In the genomic region with DNA sequence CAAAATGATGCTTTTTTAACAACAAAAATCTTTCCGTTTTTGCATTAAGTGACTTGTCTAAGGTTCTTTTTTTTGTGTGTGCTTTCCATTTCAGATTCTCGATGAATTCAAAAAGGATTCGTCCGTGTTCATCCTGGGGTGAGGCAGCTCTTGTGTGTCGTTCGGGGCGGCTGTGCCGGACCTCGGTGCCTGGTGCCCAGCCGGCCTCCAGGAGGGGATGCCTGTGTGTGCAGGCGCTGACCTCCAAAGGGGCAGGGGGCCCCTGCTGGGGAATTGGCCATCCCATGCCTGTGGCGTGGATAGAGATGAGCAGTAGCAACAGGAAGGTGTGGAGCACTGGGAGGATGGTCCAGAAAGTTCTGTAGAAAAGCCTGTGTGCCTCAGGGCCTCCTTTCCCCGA, we compare ENCODE assay signal across 33 cellular contexts.
"Had no signal": no experiment of that assay in that cellular context is flagged by ENCODE, and none has a peak within 500 bp of the region (broad histone marks: within the 10 kb centered on the region; RNA-seq: fewer than 3 reads in every experiment).

No MANE protein-coding gene starts in this region.

- H3K9me3 ChIP-seq: ascending aorta had no signal

- H3K27ac Mint-ChIP-seq: activated B cell treated with CpG ODN at 0.5 μM for 24 hours; activated CD4-positive, alpha-beta memory T cell treated with anti-CD3 and anti-CD28 coated beads, Interleukin-2, amount 10 ng/mL, durations not matched to agents 7 days and 5 days; activated CD4-positive, alpha-beta T cell treated with anti-CD3 and anti-CD28 coated beads, Interleukin-2, amount 10 ng/mL, durations not matched to agents 24 days and 14 days; activated CD8-positive, alpha-beta memory T cell treated with anti-CD3 and anti-CD28 coated beads, Interleukin-2, amount 10 ng/mL, durations not matched to agents 7 days and 5 days; activated CD8-positive, alpha-beta T cell treated with anti-CD3 and anti-CD28 coated beads, Interleukin-2, amount 10 ng/mL, durations not matched to agents 7 days and 5 days; activated naive CD4-positive, alpha-beta T cell treated with anti-CD3 and anti-CD28 coated beads, Interleukin-2, amount 10 ng/mL, durations not matched to agents 7 days and 5 days; activated naive CD4-positive, alpha-beta T cell treated with anti-CD3 and anti-CD28 coated beads, Interleukin-2, amount 50 U/mL, for 24 hours; activated naive CD8-positive, alpha-beta T cell; activated naive CD8-positive, alpha-beta T cell treated with anti-CD3 and anti-CD28 coated beads, Interleukin-2, amount 10 ng/mL, durations not matched to agents 7 days and 5 days; activated naive CD8-positive, alpha-beta T cell treated with anti-CD3 and anti-CD28 coated beads, Interleukin-2, amount 50 U/mL, for 24 hours; activated T-cell treated with anti-CD3 and anti-CD28 coated beads, Interleukin-2, amount 50 U/mL, for 24 hours; activated T-helper 2 cell treated with anti-CD3 and anti-CD28 coated beads, Interferon-gamma antibody, Interleukin-2, Interleukin-4, amounts not matched to agents 10 μg/mL and 5 μg/mL and 100 μg/mL, durations not matched to agents 14 hours and 24 hours and 36 hours; brain; T-helper 2 cell treated with Interferon-gamma antibody and Interleukin-4, amounts not matched to agents 5 μg/mL and 100 μg/mL, for 36 hours had no signal

- H3K4me3 Mint-ChIP-seq: activated B cell treated with CpG ODN at 0.5 μM for 24 hours; activated CD4-positive, alpha-beta memory T cell treated with anti-CD3 and anti-CD28 coated beads, Interleukin-2, amount 10 ng/mL, durations not matched to agents 7 days and 5 days; activated CD4-positive, alpha-beta T cell treated with anti-CD3 and anti-CD28 coated beads, Interleukin-2, amount 10 ng/mL, durations not matched to agents 24 days and 14 days; activated CD8-positive, alpha-beta memory T cell treated with anti-CD3 and anti-CD28 coated beads, Interleukin-2, amount 10 ng/mL, durations not matched to agents 7 days and 5 days; activated CD8-positive, alpha-beta T cell treated with anti-CD3 and anti-CD28 coated beads, Interleukin-2, amount 10 ng/mL, durations not matched to agents 7 days and 5 days; activated naive CD4-positive, alpha-beta T cell treated with anti-CD3 and anti-CD28 coated beads, Interleukin-2, amount 10 ng/mL, durations not matched to agents 7 days and 5 days; activated naive CD4-positive, alpha-beta T cell treated with anti-CD3 and anti-CD28 coated beads, Interleukin-2, amount 50 U/mL, for 24 hours; activated naive CD8-positive, alpha-beta T cell; activated naive CD8-positive, alpha-beta T cell treated with anti-CD3 and anti-CD28 coated beads, Interleukin-2, amount 10 ng/mL, durations not matched to agents 7 days and 5 days; activated naive CD8-positive, alpha-beta T cell treated with anti-CD3 and anti-CD28 coated beads, Interleukin-2, amount 50 U/mL, for 24 hours; activated T-cell treated with anti-CD3 and anti-CD28 coated beads, Interleukin-2, amount 50 U/mL, for 24 hours; brain; central memory CD8-positive, alpha-beta T cell; T-helper 2 cell treated with Interferon-gamma antibody and Interleukin-4, amounts not matched to agents 5 μg/mL and 100 μg/mL, for 36 hours had no signal

- ATAC-seq: activated CD8-positive, alpha-beta memory T cell treated with anti-CD3 and anti-CD28 coated beads, Interleukin-2, amount 10 ng/mL, durations not matched to agents 7 days and 5 days; activated CD8-positive, alpha-beta T cell treated with anti-CD3 and anti-CD28 coated beads, Interleukin-2, amount 10 ng/mL, durations not matched to agents 7 days and 5 days; activated naive CD8-positive, alpha-beta T cell treated with anti-CD3 and anti-CD28 coated beads, Interleukin-2, amount 50 U/mL, for 24 hours had no signal

- H3K4me1 ChIP-seq: ascending aorta had no signal

- H3K27me3 ChIP-seq: ascending aorta, cardiac muscle cell had no signal

- H3K4me3 ChIP-seq: ascending aorta, cardiac muscle cell had no signal

- H3K27ac ChIP-seq: ascending aorta, cardiac muscle cell, VCaP had no signal

- H3K4me1 Mint-ChIP-seq: activated CD4-positive, alpha-beta memory T cell treated with anti-CD3 and anti-CD28 coated beads, Interleukin-2, amount 10 ng/mL, durations not matched to agents 7 days and 5 days; activated CD4-positive, alpha-beta T cell treated with anti-CD3 and anti-CD28 coated beads, Interleukin-2, amount 10 ng/mL, durations not matched to agents 24 days and 14 days; activated CD8-positive, alpha-beta memory T cell treated with anti-CD3 and anti-CD28 coated beads, Interleukin-2, amount 10 ng/mL, durations not matched to agents 7 days and 5 days; activated naive CD4-positive, alpha-beta T cell treated with anti-CD3 and anti-CD28 coated beads, Interleukin-2, amount 10 ng/mL, durations not matched to agents 7 days and 5 days; activated naive CD4-positive, alpha-beta T cell treated with anti-CD3 and anti-CD28 coated beads, Interleukin-2, amount 50 U/mL, for 24 hours; activated naive CD8-positive, alpha-beta T cell treated with anti-CD3 and anti-CD28 coated beads, Interleukin-2, amount 10 ng/mL, durations not matched to agents 7 days and 5 days; activated naive CD8-positive, alpha-beta T cell treated with anti-CD3 and anti-CD28 coated beads, Interleukin-2, amount 50 U/mL, for 24 hours had no signal

- H3K36me3 ChIP-seq: ascending aorta, cardiac muscle cell had no signal

- H3K27me3 Mint-ChIP-seq: activated B cell treated with CpG ODN at 0.5 μM for 24 hours; activated CD4-positive, alpha-beta memory T cell treated with anti-CD3 and anti-CD28 coated beads, Interleukin-2, amount 10 ng/mL, durations not matched to agents 7 days and 5 days; activated CD4-positive, alpha-beta T cell treated with anti-CD3 and anti-CD28 coated beads, Interleukin-2, amount 10 ng/mL, durations not matched to agents 24 days and 14 days; activated CD8-positive, alpha-beta memory T cell treated with anti-CD3 and anti-CD28 coated beads, Interleukin-2, amount 10 ng/mL, durations not matched to agents 7 days and 5 days; activated naive CD4-positive, alpha-beta T cell treated with anti-CD3 and anti-CD28 coated beads, Interleukin-2, amount 10 ng/mL, durations not matched to agents 7 days and 5 days; activated naive CD8-positive, alpha-beta T cell treated with anti-CD3 and anti-CD28 coated beads, Interleukin-2, amount 10 ng/mL, durations not matched to agents 7 days and 5 days; activated naive CD8-positive, alpha-beta T cell treated with anti-CD3 and anti-CD28 coated beads, Interleukin-2, amount 50 U/mL, for 24 hours; activated T-cell treated with anti-CD3 and anti-CD28 coated beads, Interleukin-2, amount 50 U/mL, for 24 hours; central memory CD8-positive, alpha-beta T cell had no signal

- H3K36me3 Mint-ChIP-seq: activated naive CD4-positive, alpha-beta T cell treated with anti-CD3 and anti-CD28 coated beads, Interleukin-2, amount 10 ng/mL, durations not matched to agents 7 days and 5 days; activated naive CD4-positive, alpha-beta T cell treated with anti-CD3 and anti-CD28 coated beads, Interleukin-2, amount 50 U/mL, for 24 hours; activated naive CD8-positive, alpha-beta T cell; activated naive CD8-positive, alpha-beta T cell treated with anti-CD3 and anti-CD28 coated beads, Interleukin-2, amount 10 ng/mL, durations not matched to agents 7 days and 5 days; brain had no signal

- H3K9me3 Mint-ChIP-seq: activated B cell treated with CpG ODN at 0.5 μM for 24 hours; activated CD4-positive, alpha-beta memory T cell treated with anti-CD3 and anti-CD28 coated beads, Interleukin-2, amount 10 ng/mL, durations not matched to agents 7 days and 5 days; activated CD4-positive, alpha-beta T cell treated with anti-CD3 and anti-CD28 coated beads, Interleukin-2, amount 10 ng/mL, durations not matched to agents 24 days and 14 days; activated naive CD4-positive, alpha-beta T cell treated with anti-CD3 and anti-CD28 coated beads, Interleukin-2, amount 10 ng/mL, durations not matched to agents 7 days and 5 days; activated naive CD4-positive, alpha-beta T cell treated with anti-CD3 and anti-CD28 coated beads, Interleukin-2, amount 50 U/mL, for 24 hours; activated naive CD8-positive, alpha-beta T cell treated with anti-CD3 and anti-CD28 coated beads, Interleukin-2, amount 10 ng/mL, durations not matched to agents 7 days and 5 days; activated naive CD8-positive, alpha-beta T cell treated with anti-CD3 and anti-CD28 coated beads, Interleukin-2, amount 50 U/mL, for 24 hours; activated T-cell treated with anti-CD3 and anti-CD28 coated beads, Interleukin-2, amount 50 U/mL, for 24 hours; activated T-helper 2 cell treated with anti-CD3 and anti-CD28 coated beads, Interferon-gamma antibody, Interleukin-2, Interleukin-4, amounts not matched to agents 10 μg/mL and 5 μg/mL and 100 μg/mL, durations not matched to agents 14 hours and 24 hours and 36 hours; central memory CD8-positive, alpha-beta T cell; T-helper 2 cell treated with Interferon-gamma antibody and Interleukin-4, amounts not matched to agents 5 μg/mL and 100 μg/mL, for 36 hours had no signal

- DNase-seq: activated B cell treated with CpG ODN at 0.5 μM for 24 hours; activated CD4-positive, alpha-beta memory T cell treated with anti-CD3 and anti-CD28 coated beads, Interleukin-2, amount 10 ng/mL, durations not matched to agents 7 days and 5 days; activated CD4-positive, alpha-beta T cell treated with anti-CD3 and anti-CD28 coated beads for 4 hours; activated CD4-positive, alpha-beta T cell treated with anti-CD3 and anti-CD28 coated beads, Interleukin-2, amount 10 ng/mL, durations not matched to agents 24 days and 14 days; activated CD4-positive, alpha-beta T cell treated with anti-CD3 and anti-CD28 coated beads, Interleukin-2, amount 50 U/mL, for 48 hours; activated CD4-positive, CD25-positive, alpha-beta regulatory T cell treated with anti-CD3 and anti-CD28 coated beads, Interleukin-2, amount 50 U/mL, for 72 hours; activated CD8-positive, alpha-beta memory T cell treated with anti-CD3 and anti-CD28 coated beads for 24 hours; activated CD8-positive, alpha-beta memory T cell treated with anti-CD3 and anti-CD28 coated beads, Interleukin-2, amount 10 ng/mL, durations not matched to agents 7 days and 5 days; activated CD8-positive, alpha-beta memory T cell treated with anti-CD3 and anti-CD28 coated beads, Interleukin-2, amount 50 U/mL, for 48 hours; activated CD8-positive, alpha-beta T cell treated with anti-CD3 and anti-CD28 coated beads, Interleukin-2, amount 10 ng/mL, durations not matched to agents 7 days and 5 days; activated effector memory CD4-positive, alpha-beta T cell treated with Interleukin-2 at 50 U/mL for 16 hours; activated gamma-delta T cell; activated naive CD4-positive, alpha-beta T cell treated with anti-CD3 and anti-CD28 coated beads, Interleukin-2, amount 10 ng/mL, durations not matched to agents 7 days and 5 days; activated naive CD4-positive, alpha-beta T cell treated with Interleukin-2 at 50 U/mL for 16 hours; activated naive CD8-positive, alpha-beta T cell treated with anti-CD3 and anti-CD28 coated beads, Interleukin-2, amount 10 ng/mL, durations not matched to agents 7 days and 5 days; activated naive CD8-positive, alpha-beta T cell treated with anti-CD3 and anti-CD28 coated beads, Interleukin-2, amount 50 U/mL, for 24 hours; activated T-cell treated with anti-CD3 and anti-CD28 coated beads, Interleukin-2, amount 50 U/mL, for 24 hours; activated T-cell treated with anti-CD3 and anti-CD28 coated beads, Interleukin-2, amount 50 U/mL, for 48 hours; amygdala; anterior cingulate cortex; caudate nucleus; cerebellar nuclear complex; T-helper 2 cell; T-helper 9 cell had no signal
